12 cellular contexts compared by ENCODE assay signal in the genomic region with DNA sequence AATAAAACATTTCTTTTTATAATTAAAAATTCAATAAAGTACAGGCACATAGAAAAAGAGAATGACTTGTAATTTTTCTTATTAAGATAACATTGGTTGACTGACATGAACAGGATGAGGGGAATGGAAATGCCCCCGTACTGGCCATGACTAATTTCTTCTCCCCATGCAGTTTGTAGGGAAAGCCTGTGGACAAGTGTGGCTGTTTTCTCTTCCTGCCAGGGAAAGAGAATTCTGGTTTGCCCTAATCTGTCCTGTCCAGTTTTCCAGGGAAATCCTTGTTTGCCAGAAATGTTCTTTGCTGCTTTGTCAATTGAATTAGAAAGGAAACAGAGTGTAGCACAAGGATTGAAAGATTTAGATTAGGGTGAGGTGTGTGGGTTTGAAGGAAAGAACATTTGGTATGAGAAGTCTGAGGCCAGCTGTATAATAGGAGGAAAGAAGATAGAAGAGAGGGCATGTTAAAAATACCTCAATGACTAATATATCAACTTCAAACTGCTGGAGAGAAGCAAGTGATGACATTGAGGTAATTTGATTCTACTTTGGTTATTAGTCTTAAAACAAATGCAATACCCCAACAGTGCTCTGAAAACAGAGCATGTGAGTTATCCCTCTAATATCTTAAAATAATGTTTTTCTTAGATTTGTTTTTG.
DNase-seq lines count a peak whose midpoint lies in the region; ATAC-seq and TF ChIP-seq lines count a peak whose summit lies in the region.
"Had no signal": no experiment of that assay in that cellular context is flagged by ENCODE, and none has a peak within 500 bp of the region (broad histone marks: within the 10 kb centered on the region; RNA-seq: fewer than 3 reads in every experiment).

No MANE protein-coding gene starts in this region.

- no peaks in the 10 kb centered on the region for H4K20me1 ChIP-seq in PC-3 (ENCODE audit: low read length)

- H3K4me3 Mint-ChIP-seq in activated naive CD4-positive, alpha-beta T cell treated with anti-CD3 and anti-CD28 coated beads for 36 hours: no peak overlapping the region
- H3K4me3 Mint-ChIP-seq: activated naive CD8-positive, alpha-beta T cell; T-helper 1 cell treated with Interleukin-12 subunit alpha and Interleukin-12 subunit beta and Interleukin-4 antibody, amounts not matched to agents 30 μg/mL and 1 μg/mL, for 36 hours had no signal

- H3K4me1 ChIP-seq in heart right ventricle (peaks cover 0 to 7% (median 0%) of the 10 kb centered on the region in 9 donors), right atrium auricular region (no peaks in the 10 kb centered on the region), PC-3 (ENCODE audit: insufficient read depth, low read length) (peaks cover 6% of the 10 kb centered on the region; the same call in 1 of the 2 replicates), body of pancreas (peaks cover 34% of the 10 kb centered on the region)
- H3K4me1 ChIP-seq: stomach had no signal

- DNase-seq in heart right ventricle (no peak), right atrium auricular region (ENCODE audit: low spot score) (no peak), PC-3 (peak; percentile 34), NCI-H2029 (lab: John Stamatoyannopoulos, UW) (no peak), body of pancreas (no peak), mesenteric fat pad (ENCODE audit: low spot score) (no peak)
- DNase-seq in activated naive CD4-positive, alpha-beta T cell treated with anti-CD3 and anti-CD28 coated beads for 36 hours: no peak
- DNase-seq: stomach had no signal

- no peaks in the 10 kb centered on the region for H3K27me3 ChIP-seq in heart right ventricle
- H3K27me3 ChIP-seq in right atrium auricular region: no peaks in the 10 kb centered on the region
- H3K27me3 ChIP-seq in PC-3 (ENCODE audit: low read length): no peaks in the 10 kb centered on the region
- H3K27me3 ChIP-seq in body of pancreas: no peaks in the 10 kb centered on the region
- H3K27me3 ChIP-seq: hepatocyte, stomach had no signal

- TF ChIP-seq CTCF in heart right ventricle (IDR thresholded peaks at IDR 0.05): no peak
- TF ChIP-seq CTCF in right atrium auricular region (IDR thresholded peaks at IDR 0.05): no peak
- TF ChIP-seq CTCF in PC-3 (conservative IDR thresholded peaks at IDR 0.05; ENCODE audit: low read depth, low read length): no peak
- no peak for TF ChIP-seq CTCF in body of pancreas (IDR thresholded peaks at IDR 0.05)

- H3K9ac ChIP-seq in PC-3 (ENCODE audit: low read length): no peak overlapping the region

- H3K27me3 Mint-ChIP-seq in activated naive CD4-positive, alpha-beta T cell treated with anti-CD3 and anti-CD28 coated beads for 36 hours (ENCODE audit: low read depth): no peaks in the 10 kb centered on the region
- H3K27me3 Mint-ChIP-seq: activated naive CD8-positive, alpha-beta T cell had no signal

- no TSS peak for BruUV-seq in PC-3 (replicated peaks; lab: Mats Ljungman, UMichigan)

- H3K9me3 ChIP-seq in heart right ventricle: no peaks in the 10 kb centered on the region
- no peaks in the 10 kb centered on the region for H3K9me3 ChIP-seq in right atrium auricular region
- no peaks in the 10 kb centered on the region for H3K9me3 ChIP-seq in PC-3 (ENCODE audit: low read length)
- H3K9me3 ChIP-seq in body of pancreas: no peaks in the 10 kb centered on the region
- H3K9me3 ChIP-seq: stomach had no signal

- H3F3A ChIP-seq in PC-3 (ENCODE audit: low read length, unreplicated experiment): no peaks in the 10 kb centered on the region

- no peaks in the 10 kb centered on the region for H3K9me3 Mint-ChIP-seq in activated naive CD4-positive, alpha-beta T cell treated with anti-CD3 and anti-CD28 coated beads for 36 hours
- H3K9me3 Mint-ChIP-seq: T-helper 1 cell treated with Interleukin-12 subunit alpha and Interleukin-12 subunit beta and Interleukin-4 antibody, amounts not matched to agents 30 μg/mL and 1 μg/mL, for 36 hours had no signal

- POLR2A ChIA-PET in PC-3 (lab: Charles Lee; ENCODE audit: unreplicated experiment): no interaction called here

- no peak overlapping the region for H3K27ac Mint-ChIP-seq in activated naive CD4-positive, alpha-beta T cell treated with anti-CD3 and anti-CD28 coated beads for 36 hours
- H3K27ac Mint-ChIP-seq: activated naive CD8-positive, alpha-beta T cell; T-helper 1 cell treated with Interleukin-12 subunit alpha and Interleukin-12 subunit beta and Interleukin-4 antibody, amounts not matched to agents 30 μg/mL and 1 μg/mL, for 36 hours had no signal

- H3K4me3 ChIP-seq in heart right ventricle (no peak overlapping the region), right atrium auricular region (no peak overlapping the region), PC-3 (ENCODE audit: low read length) (no peak overlapping the region), body of pancreas (no peak overlapping the region)
- H3K4me3 ChIP-seq: hepatocyte, stomach had no signal

- no peaks in the 10 kb centered on the region for H3K79me2 ChIP-seq in PC-3 (ENCODE audit: low read length)
- H3K79me2 ChIP-seq: hepatocyte had no signal

- 9 to 13% methylated on average over 1 of the region's 1 CpG for WGBS in heart right ventricle, 2 donors
- 55% methylated on average over 1 of the region's 1 CpG for WGBS in body of pancreas, 2 donors

- intact Hi-C loops in heart right ventricle (cut with DNase I): no loop called here
- intact Hi-C loops in PC-3 (cut with micrococcal nuclease): no loop called here
- intact Hi-C loops in body of pancreas (cut with DNase I): no loop called here
- intact Hi-C loops in activated naive CD4-positive, alpha-beta T cell treated with anti-CD3 and anti-CD28 coated beads for 36 hours (cut with micrococcal nuclease): no loop called here

- CTCF ChIA-PET in PC-3 (lab: Charles Lee): no interaction called here
- CTCF ChIA-PET in activated naive CD4-positive, alpha-beta T cell treated with anti-CD3 and anti-CD28 coated beads for 36 hours (lab: Charles Lee): no interaction called here

- no peaks in the 10 kb centered on the region for H3K36me3 Mint-ChIP-seq in activated naive CD4-positive, alpha-beta T cell treated with anti-CD3 and anti-CD28 coated beads for 36 hours (ENCODE audit: low read depth)
- H3K36me3 Mint-ChIP-seq: activated naive CD8-positive, alpha-beta T cell had no signal

- no peaks in the 10 kb centered on the region for H3K9me2 ChIP-seq in PC-3 (replicated peaks; ENCODE audit: low read length)

- ATAC-seq in heart right ventricle (peak in 6 of 8 donors; percentile 58 to 89 (median 81)), HG02970 (IDR thresholded peaks at IDR 0.05; ENCODE audit: low FRiP score, unreplicated experiment) (peak; percentile 80), PC-3 (peak; percentile 65), body of pancreas (no peak)

- no peaks in the 10 kb centered on the region for H3K4me1 Mint-ChIP-seq in activated naive CD4-positive, alpha-beta T cell treated with anti-CD3 and anti-CD28 coated beads for 36 hours (ENCODE audit: low read depth)

- H3K36me3 ChIP-seq in heart right ventricle (no peaks in the 10 kb centered on the region), right atrium auricular region (no peaks in the 10 kb centered on the region), PC-3 (ENCODE audit: low read depth, low read length) (no peaks in the 10 kb centered on the region), body of pancreas (replicated peaks in 1 of 2; ENCODE audit: insufficient read depth in 1 of 2, low read depth in 2 of 2) (no peaks in the 10 kb centered on the region)
- H3K36me3 ChIP-seq: stomach had no signal

- H3K27ac ChIP-seq in heart right ventricle (peak overlapping the region in 4 of 10 donors; percentile 13 to 45 (median 34)), right atrium auricular region (peak overlapping the region in 1 of 2 donors; percentile 37), PC-3 (ENCODE audit: low read length) (no peak overlapping the region), body of pancreas (no peak overlapping the region)
- H3K27ac ChIP-seq: hepatocyte, stomach had no signal

- H3K4me2 ChIP-seq in PC-3 (ENCODE audit: low read length): no peak overlapping the region
- H3K4me2 ChIP-seq: hepatocyte had no signal

- no peak for TF ChIP-seq POLR2A in body of pancreas (IDR thresholded peaks at IDR 0.05)

- no peak overlapping the region for H2AFZ ChIP-seq in PC-3 (ENCODE audit: low read length)
- H2AFZ ChIP-seq: hepatocyte had no signal
